Comparison of ENCODE assay signal across 8 cellular contexts in genomic region chr17:82370471-82371332, GRCh38. TPM values are rescaled to one million over a fixed set of nuclear protein-coding genes. Genes with fewer than 3 reads are reported as not detected.
DNase-seq lines count a peak whose midpoint lies in the region; ATAC-seq and TF ChIP-seq lines count a peak whose summit lies in the region.

No MANE protein-coding gene starts in this region.

- H3K4me3 ChIP-seq in foreskin fibroblast (ENCODE audit: low read depth in 1 of 2, low read length in 2 of 2) (peak overlapping the region; percentile 35 to 47), skeletal muscle satellite cell (ENCODE audit: low read length) (peak overlapping the region; percentile 68)

- no peaks in the 10 kb centered on the region for H3K36me3 ChIP-seq in skeletal muscle satellite cell (ENCODE audit: insufficient read depth, low read length)

- DNase-seq in GM13976 (ENCODE audit: low spot score) (peak; percentile 80), T-cell (peak in 2 of 34 experiments; percentile 8 to 16), foreskin fibroblast (peak in 1 of 2 donors; percentile 43), HPDE6-E6E7 (ENCODE audit: extremely low spot score) (no peak), SW 1271 (lab: John Stamatoyannopoulos, UW) (no peak), HT-29 (ENCODE audit: low spot score) (no peak), germinal center (ENCODE audit: low spot score) (no peak)

- in situ Hi-C loops in GM13976 (cut with MboI; ENCODE audit: low sequenced_read_pairs, unreplicated experiment): no loop called here

- H3K27me3 Mint-ChIP-seq in T-cell: peaks cover 23 to 46% of the 10 kb centered on the region in 2 donors

- peaks cover 10 to 17% (median 17%) of the 10 kb centered on the region in 3 donors for H3K4me1 Mint-ChIP-seq in T-cell

- no peak overlapping the region for H3K27ac Mint-ChIP-seq in T-cell

- peak overlapping the region; percentile 85 for H3K4me2 ChIP-seq in skeletal muscle satellite cell (ENCODE audit: low read length)

- TF ChIP-seq CTCF in GM13976 (IDR thresholded peaks at IDR 0.05; ENCODE audit: borderline replicate concordance, control extremely low read depth, extremely low read depth, insufficient read depth, missing control alignments) (no peak), foreskin fibroblast (IDR thresholded peaks at IDR 0.05; ENCODE audit: low read depth, low read length) (no peak)

- H3K4me1 ChIP-seq in skeletal muscle satellite cell (ENCODE audit: control insufficient read depth, insufficient read depth, low read length): peaks cover 25% of the 10 kb centered on the region

- no peaks in the 10 kb centered on the region for H3K9me3 ChIP-seq in skeletal muscle satellite cell (replicated peaks; ENCODE audit: low read length)

- peak overlapping the region; percentile 66 to 81 (median 76) for H3K4me3 Mint-ChIP-seq in T-cell

- CTCF ChIA-PET in T-cell (lab: Charles Lee): interaction anchor here in 1 of 2 donors (0.6 kb wide), 1 partner anchor 71 kb away, joined by 3 read pairs; no protein-coding TSS in a partner anchor

- ATAC-seq in T-cell (replicated peaks in 1 of 4): peak; percentile 26 to 69 (median 44)

- POLR2A ChIA-PET in T-cell (lab: Charles Lee): no interaction called here

- H3K9ac ChIP-seq in skeletal muscle satellite cell (ENCODE audit: low read depth, low read length): no peak overlapping the region

- H3K9me3 Mint-ChIP-seq in T-cell: no peaks in the 10 kb centered on the region

- H3K27me3 ChIP-seq in skeletal muscle satellite cell (ENCODE audit: control insufficient read depth, insufficient read depth, low read length): peaks cover 54% of the 10 kb centered on the region

- H3K36me3 Mint-ChIP-seq in T-cell: no peaks in the 10 kb centered on the region

RNA-seq across cellular contexts. Expression of gene UTS2R, which starts 0.9 kb away (rescaled TPM):
- not detected for total RNA-seq in T-cell
- 1.5 TPM in 1 of 2 replicates, not detected in the other for total RNA-seq in skeletal muscle satellite cell (2012; rRNA removed)
- total RNA-seq in HT-29 (2014; rRNA removed; shearing (Covaris generic)): not detected in 2 replicates

RNA-seq across cellular contexts. Expression of gene TEX19, which starts 11.7 kb away (rescaled TPM):
- not detected for total RNA-seq in T-cell
- total RNA-seq in skeletal muscle satellite cell (2012; rRNA removed): 0.25 TPM in 1 of 2 replicates, not detected in the other
- 0.10 and 1.1 TPM in 2 replicates for total RNA-seq in HT-29 (2014; rRNA removed; shearing (Covaris generic))

RNA-seq across cellular contexts. Expression of gene SECTM1, which starts 37.1 kb away (rescaled TPM):
- 1 to 10 TPM; 1.3 to 5.1 (median 4.4) TPM for total RNA-seq in T-cell
- total RNA-seq in skeletal muscle satellite cell (2012; rRNA removed): 5.9 and 7.9 TPM in 2 replicates
- 2.9 and 3.2 TPM in 2 replicates for total RNA-seq in HT-29 (2014; rRNA removed; shearing (Covaris generic))

RNA-seq across cellular contexts. Expression of gene HEXD, which starts 47.4 kb away (rescaled TPM):
- 100 to 1,000 TPM in 3 of 5 donors, 10 to 100 TPM in 2; 51.2 to 128 (median 113) TPM for total RNA-seq in T-cell
- total RNA-seq in skeletal muscle satellite cell (2012; rRNA removed): 4.8 and 6.6 TPM in 2 replicates
- total RNA-seq in HT-29 (2014; rRNA removed; shearing (Covaris generic)): 25.8 and 28.4 TPM in 2 replicates

RNA-seq across cellular contexts. Expression of gene OGFOD3, which starts 47.7 kb away (rescaled TPM):
- total RNA-seq in T-cell: 10 to 100 TPM; 22.0 to 32.2 (median 29.2) TPM
- 23.6 and 28.4 TPM in 2 replicates for total RNA-seq in skeletal muscle satellite cell (2012; rRNA removed)
- 42.0 and 51.4 TPM in 2 replicates for total RNA-seq in HT-29 (2014; rRNA removed; shearing (Covaris generic))
